ENCODE assay signal across 10 cellular contexts in the genomic region with DNA sequence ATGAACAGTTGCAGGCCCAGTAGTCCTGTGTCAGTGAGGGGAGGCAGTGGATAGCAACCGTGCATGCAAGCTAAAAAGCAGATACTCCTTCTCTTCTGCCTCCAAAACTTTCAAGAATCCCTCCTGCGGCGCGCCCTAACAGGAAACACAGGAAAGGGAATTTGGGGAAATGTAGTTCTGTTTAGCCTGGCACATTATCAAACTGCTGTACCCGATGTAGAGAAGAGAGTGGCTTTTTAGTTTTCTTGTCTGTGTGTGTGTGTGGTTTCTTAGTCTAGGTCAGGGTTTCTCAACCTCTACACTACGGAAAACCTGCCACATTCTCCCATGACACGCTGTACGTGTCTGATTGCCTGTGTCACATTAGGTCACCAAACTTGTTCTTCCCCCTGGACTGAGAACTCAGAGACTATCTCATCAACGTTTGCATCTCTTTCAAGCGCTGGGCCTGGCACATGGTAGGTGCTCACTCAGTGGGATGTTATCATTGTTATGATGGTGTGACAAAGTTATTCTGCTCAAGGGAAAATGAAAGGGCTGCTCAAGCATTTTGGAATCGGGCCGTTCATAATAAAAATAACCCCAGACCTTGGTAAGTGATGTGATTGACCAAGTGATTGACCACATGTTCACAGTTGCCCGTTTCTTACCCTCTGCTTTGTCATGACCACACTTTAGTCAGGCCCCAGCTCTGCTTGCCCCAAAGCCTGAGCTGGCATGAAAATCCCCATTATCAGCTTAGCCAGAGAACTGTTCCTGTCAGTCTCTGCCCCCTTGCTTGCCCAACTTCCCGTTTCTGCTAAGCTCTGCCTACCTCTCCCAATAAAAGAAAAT. TPM values are rescaled to one million over a fixed set of nuclear protein-coding genes. Genes with fewer than 3 reads are reported as not detected.
A peak's percentile ranks its signal among the peaks of the same experiment; 100 is the strongest.
DNase-seq lines count a peak whose midpoint lies in the region; ATAC-seq and TF ChIP-seq lines count a peak whose summit lies in the region.
"Had no signal": no experiment of that assay in that cellular context is flagged by ENCODE, and none has a peak within 500 bp of the region (broad histone marks: within the 10 kb centered on the region; RNA-seq: fewer than 3 reads in every experiment).

No MANE protein-coding gene starts in this region.

- TF ChIP-seq POLR2A in stomach (IDR thresholded peaks at IDR 0.05) (no peak), spleen (IDR thresholded peaks at IDR 0.05) (no peak)

- H3K4me3 ChIP-seq in stomach (peak overlapping the region in 1 of 4 donors; percentile 3), spleen (peak overlapping the region in 1 of 8 donors; percentile 41)

- ATAC-seq in SK-N-SH treated with all-trans-retinoic acid at 6 μM for 48 hours (peak; percentile 13; the same call in 2 of the 3 replicates), left cardiac atrium (peak; percentile 70 to 71), HG02759 (IDR thresholded peaks at IDR 0.05; ENCODE audit: unreplicated experiment) (no peak)

- H3K9me3 ChIP-seq in stomach, result no peaks in the 10 kb centered on the region
- no peaks in the 10 kb centered on the region for H3K9me3 ChIP-seq in spleen

- WGBS in stomach, 5 donors, result 22 to 34% (median 24%) methylated on average over 14 of the region's 14 CpGs
- WGBS in spleen, 5 donors, result 15 to 31% (median 22%) methylated on average over 14 of the region's 14 CpGs

- no peaks in the 10 kb centered on the region for H3K27me3 ChIP-seq in stomach
- peaks cover 0 to under 1% (median 0%) of the 10 kb centered on the region in 7 donors for H3K27me3 ChIP-seq in spleen (replicated peaks in 1 of 7)

- intact Hi-C loops in left cardiac atrium (cut with DNase I) (no loop called here), stomach (cut with DNase I; ENCODE audit: low total_unique reads) (no loop called here), spleen (cut with DNase I; ENCODE audit: low total_unique reads) (no loop called here)

- peak overlapping the region in 3 of 5 donors; percentile 10 to 62 (median 45) for H3K27ac ChIP-seq in stomach
- peak overlapping the region in 2 of 8 donors; percentile 31 to 38 for H3K27ac ChIP-seq in spleen
- H3K27ac ChIP-seq: 22Rv1 had no signal

- no peak for TF ChIP-seq EP300 in stomach (IDR thresholded peaks at IDR 0.05)

- H3K36me3 ChIP-seq in stomach (no peaks in the 10 kb centered on the region), spleen (no peaks in the 10 kb centered on the region)

- H3K4me1 ChIP-seq in stomach (peaks cover 11 to 49% (median 16%) of the 10 kb centered on the region in 4 donors), spleen (peaks cover 0 to 24% (median 14%) of the 10 kb centered on the region in 6 donors)

- TF ChIP-seq CTCF in stomach (IDR thresholded peaks at IDR 0.05) (no peak), spleen (IDR thresholded peaks at IDR 0.05 in 8 of 11, conservative IDR thresholded peaks at IDR 0.05 in 3 of 11) (no peak)

- DNase-seq in NCI-H82 (lab: John Stamatoyannopoulos, UW) (peak; percentile 34), NCI-H82 treated with DMSO at 0.1 percent for 48 hours (lab: John Stamatoyannopoulos, UW; ENCODE audit: unreplicated experiment) (no peak), left cardiac atrium (peak; percentile 33), stomach (no peak), OCI-M2 (lab: John Stamatoyannopoulos, UW; ENCODE audit: unreplicated experiment) (no peak), spleen (no peak)

TF ChIP-seq in SK-N-SH treated with all-trans-retinoic acid at 6 μM for 48 hours, 23 proteins besides CTCF, POLR2A, EP300 and RAD21:
- TF ChIP-seq PATZ1 (CRISPR knock-in tag; IDR thresholded peaks at IDR 0.05; ENCODE audit: borderline replicate concordance) (no peak), POU6F1 (CRISPR knock-in tag; IDR thresholded peaks at IDR 0.05; ENCODE audit: borderline replicate concordance, low read depth) (no peak), SNAI2 (CRISPR knock-in tag; IDR thresholded peaks at IDR 0.05) (no peak), PPARA (CRISPR knock-in tag; IDR thresholded peaks at IDR 0.05; ENCODE audit: borderline replicate concordance) (no peak), ZNF70 (CRISPR knock-in tag; IDR thresholded peaks at IDR 0.05) (no peak), ZC3H10 (CRISPR knock-in tag; IDR thresholded peaks at IDR 0.05) (no peak), BACH2 (CRISPR knock-in tag; IDR thresholded peaks at IDR 0.05; ENCODE audit: borderline replicate concordance) (no peak)
- TF ChIP-seq, protein P1, sequence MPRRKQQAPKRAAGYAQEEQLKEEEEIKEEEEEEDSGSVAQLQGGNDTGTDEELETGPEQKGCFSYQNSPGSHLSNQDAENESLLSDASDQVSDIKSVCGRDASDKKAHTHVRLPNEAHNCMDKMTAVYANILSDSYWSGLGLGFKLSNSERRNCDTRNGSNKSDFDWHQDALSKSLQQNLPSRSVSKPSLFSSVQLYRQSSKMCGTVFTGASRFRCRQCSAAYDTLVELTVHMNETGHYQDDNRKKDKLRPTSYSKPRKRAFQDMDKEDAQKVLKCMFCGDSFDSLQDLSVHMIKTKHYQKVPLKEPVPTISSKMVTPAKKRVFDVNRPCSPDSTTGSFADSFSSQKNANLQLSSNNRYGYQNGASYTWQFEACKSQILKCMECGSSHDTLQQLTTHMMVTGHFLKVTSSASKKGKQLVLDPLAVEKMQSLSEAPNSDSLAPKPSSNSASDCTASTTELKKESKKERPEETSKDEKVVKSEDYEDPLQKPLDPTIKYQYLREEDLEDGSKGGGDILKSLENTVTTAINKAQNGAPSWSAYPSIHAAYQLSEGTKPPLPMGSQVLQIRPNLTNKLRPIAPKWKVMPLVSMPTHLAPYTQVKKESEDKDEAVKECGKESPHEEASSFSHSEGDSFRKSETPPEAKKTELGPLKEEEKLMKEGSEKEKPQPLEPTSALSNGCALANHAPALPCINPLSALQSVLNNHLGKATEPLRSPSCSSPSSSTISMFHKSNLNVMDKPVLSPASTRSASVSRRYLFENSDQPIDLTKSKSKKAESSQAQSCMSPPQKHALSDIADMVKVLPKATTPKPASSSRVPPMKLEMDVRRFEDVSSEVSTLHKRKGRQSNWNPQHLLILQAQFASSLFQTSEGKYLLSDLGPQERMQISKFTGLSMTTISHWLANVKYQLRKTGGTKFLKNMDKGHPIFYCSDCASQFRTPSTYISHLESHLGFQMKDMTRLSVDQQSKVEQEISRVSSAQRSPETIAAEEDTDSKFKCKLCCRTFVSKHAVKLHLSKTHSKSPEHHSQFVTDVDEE (CRISPR knock-in tag; IDR thresholded peaks at IDR 0.05), result no peak

RNA-seq across cellular contexts. Expression of gene TM4SF4, which starts 33.2 kb away (rescaled TPM):
- total RNA-seq in left cardiac atrium (under 1 TPM in 1 of 2 donors, not detected in 1; 0.59 TPM), stomach (10 to 100 TPM in 2 of 5 donors, 1 to 10 TPM in 2, not detected in 1; 5.3 to 40.8 (median 10.1) TPM), spleen (not detected)
- polyA plus RNA-seq in stomach (10 to 100 TPM in 1 of 3 donors, 1 to 10 TPM in 2; 1.4 to 11.0 (median 7.2) TPM), spleen (under 1 TPM in 2 of 3 donors, not detected in 1; 0.11 to 0.29 TPM)
- total RNA-seq: OCI-LY7 had no signal

Comparison
In these comparisons a context has a peak if more than half of its experiments do, and no peak if none do; other contexts are left out.
1. DNase-seq: peak in NCI-H82 (single experiment) and left cardiac atrium (single experiment); none in NCI-H82 treated with DMSO at 0.1 percent for 48 hours (single experiment), stomach (single experiment), OCI-M2 (single experiment) and spleen (single experiment).